ENCODE assay signal across 8 cellular contexts in the genomic region with DNA sequence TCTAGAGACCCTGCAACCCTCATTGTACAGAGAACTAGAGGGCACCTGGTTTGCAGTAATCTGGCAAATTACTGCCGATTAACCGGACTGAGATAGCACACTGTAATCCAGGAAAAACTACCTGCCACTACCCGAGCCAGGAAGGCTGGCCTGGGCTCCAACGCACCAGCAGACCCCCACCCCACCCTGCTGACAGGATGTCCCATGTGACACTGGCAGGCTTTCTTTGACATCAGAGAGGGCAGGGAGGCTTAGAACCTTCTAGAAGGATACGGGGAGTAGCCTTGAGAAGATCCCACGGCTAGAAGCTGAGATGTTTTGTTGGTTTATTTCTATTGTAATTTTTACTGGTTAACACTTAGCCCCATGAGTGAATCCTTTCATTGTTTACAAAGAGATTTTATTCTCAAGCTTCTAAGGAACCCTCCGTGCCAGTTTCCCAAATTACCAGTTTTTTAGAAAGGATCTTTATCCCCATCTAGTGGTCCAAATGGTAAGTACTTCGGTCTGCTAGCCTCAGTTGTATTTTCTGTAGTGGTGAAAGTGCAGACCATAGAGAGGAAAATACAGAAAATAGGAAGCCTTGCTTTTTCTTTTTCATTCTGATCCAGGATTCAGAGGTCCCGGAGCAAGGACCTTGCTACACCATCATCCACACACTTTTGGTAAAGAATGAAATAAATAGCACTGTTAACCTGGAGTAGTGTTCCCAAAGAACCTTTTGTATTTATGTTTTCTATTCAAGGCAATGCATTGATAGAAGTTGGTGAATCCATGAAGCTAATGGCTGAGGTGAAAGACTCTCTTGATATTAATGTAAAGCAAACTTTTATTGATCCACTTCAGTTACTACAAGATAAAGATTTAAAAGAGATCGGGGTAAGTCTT.
DNase-seq lines count a peak whose midpoint lies in the region; TF ChIP-seq lines count a peak whose summit lies in the region.

No MANE protein-coding gene starts in this region.

- H3K9ac ChIP-seq in Loucy (ENCODE audit: low read depth, low read length, poor library complexity, severe bottlenecking): no peak overlapping the region

- H3K27ac ChIP-seq in caudate nucleus (ENCODE audit: low read depth, low read length): peak overlapping the region; percentile 100

- no peaks in the 10 kb centered on the region for H3K27me3 Mint-ChIP-seq in activated CD4-positive, alpha-beta T cell treated with anti-CD3 and anti-CD28 coated beads, Interleukin-2, amount 10 ng/mL, durations not matched to agents 7 days and 5 days

- no peaks in the 10 kb centered on the region for H3K4me1 ChIP-seq in Loucy (ENCODE audit: insufficient read depth, low read length, poor library complexity, severe bottlenecking)

- H3K4me1 Mint-ChIP-seq in activated CD4-positive, alpha-beta T cell treated with anti-CD3 and anti-CD28 coated beads, Interleukin-2, amount 10 ng/mL, durations not matched to agents 7 days and 5 days: no peaks in the 10 kb centered on the region

- no peaks in the 10 kb centered on the region for H3K36me3 ChIP-seq in Loucy (ENCODE audit: insufficient read depth, low read length)

- H3K36me3 Mint-ChIP-seq in activated CD4-positive, alpha-beta T cell treated with anti-CD3 and anti-CD28 coated beads, Interleukin-2, amount 10 ng/mL, durations not matched to agents 7 days and 5 days (ENCODE audit: low read depth): no peaks in the 10 kb centered on the region

- DNase-seq in DMS53 (lab: John Stamatoyannopoulos, UW): peak; percentile 48
- DNase-seq in caudate nucleus (lab: John Stamatoyannopoulos, UW): peak in 19 of 61 donors; percentile 9 to 61 (median 23)
- DNase-seq in midbrain (lab: John Stamatoyannopoulos, UW): peak; percentile 87
- DNase-seq in HPDE6-E6E7 (ENCODE audit: extremely low spot score): no peak
- DNase-seq in activated CD4-positive, alpha-beta T cell treated with anti-CD3 and anti-CD28 coated beads, Interleukin-2, amount 10 ng/mL, durations not matched to agents 7 days and 5 days: no peak
- no peak for DNase-seq in activated CD8-positive, alpha-beta memory T cell treated with anti-CD3 and anti-CD28 coated beads, Interleukin-2, amount 50 U/mL, for 48 hours
- no peak for DNase-seq in activated T-cell treated with anti-CD3 and anti-CD28 coated beads for 4 hours

- H3K27ac Mint-ChIP-seq in activated CD4-positive, alpha-beta T cell treated with anti-CD3 and anti-CD28 coated beads, Interleukin-2, amount 10 ng/mL, durations not matched to agents 7 days and 5 days: no peak overlapping the region

- H3K4me2 ChIP-seq in Loucy (ENCODE audit: low read depth, low read length, poor library complexity, severe bottlenecking): no peak overlapping the region

- no peaks in the 10 kb centered on the region for H3K79me2 ChIP-seq in Loucy (ENCODE audit: insufficient read depth, low read length)

- H3K9me2 ChIP-seq in Loucy (replicated peaks; ENCODE audit: low read depth, low read length): no peaks in the 10 kb centered on the region

- no peaks in the 10 kb centered on the region for H4K20me1 ChIP-seq in Loucy (ENCODE audit: insufficient read depth, low read length, poor library complexity, severe bottlenecking)

- CTCF ChIA-PET in activated CD4-positive, alpha-beta T cell treated with anti-CD3 and anti-CD28 coated beads, Interleukin-2, amount 10 ng/mL, durations not matched to agents 7 days and 5 days (lab: Charles Lee): no interaction called here

- POLR2A ChIA-PET in activated CD4-positive, alpha-beta T cell treated with anti-CD3 and anti-CD28 coated beads, Interleukin-2, amount 10 ng/mL, durations not matched to agents 7 days and 5 days (lab: Charles Lee): no interaction called here

- H3K4me3 Mint-ChIP-seq in activated CD4-positive, alpha-beta T cell treated with anti-CD3 and anti-CD28 coated beads, Interleukin-2, amount 10 ng/mL, durations not matched to agents 7 days and 5 days: no peak overlapping the region

- H3K9me3 Mint-ChIP-seq in activated CD4-positive, alpha-beta T cell treated with anti-CD3 and anti-CD28 coated beads, Interleukin-2, amount 10 ng/mL, durations not matched to agents 7 days and 5 days: no peaks in the 10 kb centered on the region

- H3K27me3 ChIP-seq in Loucy (ENCODE audit: insufficient read depth, low read length, poor library complexity, severe bottlenecking): no peaks in the 10 kb centered on the region

- no peak overlapping the region for H3K4me3 ChIP-seq in Loucy (ENCODE audit: low read length, poor library complexity, severe bottlenecking)

- H2AFZ ChIP-seq in Loucy (ENCODE audit: low read length): no peak overlapping the region

- peak; percentile 75 for TF ChIP-seq CTCF in Loucy (conservative IDR thresholded peaks at IDR 0.05; ENCODE audit: low read length)

- H3F3A ChIP-seq in Loucy (ENCODE audit: low read depth): no peaks in the 10 kb centered on the region

- H3K9me3 ChIP-seq in Loucy (ENCODE audit: insufficient read depth, low read depth, low read length): no peaks in the 10 kb centered on the region

Comparison
In these comparisons a context has a peak if more than half of its experiments do, and no peak if none do; other contexts are left out.
1. DNase-seq: peak in DMS53 (single experiment) and midbrain (single experiment); none in HPDE6-E6E7 (single experiment), activated CD4-positive, alpha-beta T cell treated with anti-CD3 and anti-CD28 coated beads, Interleukin-2, amount 10 ng/mL, durations not matched to agents 7 days and 5 days (single experiment), activated CD8-positive, alpha-beta memory T cell treated with anti-CD3 and anti-CD28 coated beads, Interleukin-2, amount 50 U/mL, for 48 hours (single experiment) and activated T-cell treated with anti-CD3 and anti-CD28 coated beads for 4 hours (single experiment).